ENCODE assay signal across 12 cellular contexts in genomic region chr13:37175996-37176395, GRCh38.
A peak's percentile ranks its signal among the peaks of the same experiment; 100 is the strongest.
DNase-seq lines count a peak whose midpoint lies in the region; ATAC-seq and TF ChIP-seq lines count a peak whose summit lies in the region.
"Had no signal": no experiment of that assay in that cellular context is flagged by ENCODE, and none has a peak within 500 bp of the region (broad histone marks: within the 10 kb centered on the region; RNA-seq: fewer than 3 reads in every experiment).

No MANE protein-coding gene starts in this region.

- intact Hi-C loops in activated T-helper 1 cell treated with anti-CD3 and anti-CD28 coated beads, Interleukin-12 subunit alpha, Interleukin-12 subunit beta, Interleukin-2, Interleukin-4 antibody, amounts not matched to agents 30 ng/mL and 10 ng/mL and 1 ng/mL, durations not matched to agents 14 hours and 24 hours and 36 hours (cut with micrococcal nuclease), result no loop called here

- no peaks in the 10 kb centered on the region for H4K20me1 ChIP-seq in hepatocyte (ENCODE audit: insufficient read depth, poor library complexity, severe bottlenecking)
- H4K20me1 ChIP-seq in smooth muscle cell (ENCODE audit: low read depth), result no peaks in the 10 kb centered on the region

- peak overlapping the region; percentile 57 for H3K27ac ChIP-seq in brain microvascular endothelial cell
- H3K27ac ChIP-seq in hepatocyte, result peak overlapping the region; percentile 13
- H3K27ac ChIP-seq in smooth muscle cell (ENCODE audit: low read depth), result peak overlapping the region; percentile 47
- H3K27ac ChIP-seq: thoracic aorta had no signal

- H3K9me2 ChIP-seq in hepatocyte (replicated peaks; ENCODE audit: insufficient read depth), result no peaks in the 10 kb centered on the region

- H3K36me3 Mint-ChIP-seq in activated T-helper 1 cell treated with anti-CD3 and anti-CD28 coated beads, Interleukin-12 subunit alpha, Interleukin-12 subunit beta, Interleukin-2, Interleukin-4 antibody, amounts not matched to agents 30 ng/mL and 10 ng/mL and 1 ng/mL, durations not matched to agents 14 hours and 24 hours and 36 hours (ENCODE audit: low read depth), result no peaks in the 10 kb centered on the region

- in situ Hi-C loops in brain microvascular endothelial cell (cut with HindIII; ENCODE audit: low pct_ligation_motif_present, low sequenced_read_pairs), result no loop called here

- WGBS in hepatocyte (ENCODE audit: low lambda C conversion rate, missing lambda C conversion rate), result 57% methylated on average over 2 of the region's 2 CpGs
- WGBS in smooth muscle cell (ENCODE audit: low lambda C conversion rate), result 26% methylated on average over 2 of the region's 2 CpGs

- H3K4me3 Mint-ChIP-seq in activated T-helper 1 cell treated with anti-CD3 and anti-CD28 coated beads, Interleukin-12 subunit alpha, Interleukin-12 subunit beta, Interleukin-2, Interleukin-4 antibody, amounts not matched to agents 30 ng/mL and 10 ng/mL and 1 ng/mL, durations not matched to agents 14 hours and 24 hours and 36 hours, result no peak overlapping the region

- H3F3A ChIP-seq in smooth muscle cell (ENCODE audit: low read depth), result peaks cover 6% of the 10 kb centered on the region

- no peak overlapping the region for H2AFZ ChIP-seq in hepatocyte
- H2AFZ ChIP-seq in smooth muscle cell (ENCODE audit: low read depth), result peak overlapping the region; percentile 65

- ATAC-seq in GM18867 (IDR thresholded peaks at IDR 0.05; ENCODE audit: unreplicated experiment), result no peak
- ATAC-seq: HCT116 had no signal

- H3K4me2 ChIP-seq in hepatocyte, result no peak overlapping the region
- H3K4me2 ChIP-seq in smooth muscle cell, result peak overlapping the region; percentile 67

- no peaks in the 10 kb centered on the region for H3K4me1 Mint-ChIP-seq in activated T-helper 1 cell treated with anti-CD3 and anti-CD28 coated beads, Interleukin-12 subunit alpha, Interleukin-12 subunit beta, Interleukin-2, Interleukin-4 antibody, amounts not matched to agents 30 ng/mL and 10 ng/mL and 1 ng/mL, durations not matched to agents 14 hours and 24 hours and 36 hours (ENCODE audit: low read depth)

- H3K79me2 ChIP-seq in hepatocyte (no peaks in the 10 kb centered on the region), smooth muscle cell (ENCODE audit: low read depth) (no peaks in the 10 kb centered on the region)

- DNase-seq in HCEC 1CT, result peak; percentile 89
- DNase-seq in brain microvascular endothelial cell, result peak; percentile 46
- peak; percentile 33 for DNase-seq in hepatocyte (ENCODE audit: low spot score)
- DNase-seq in smooth muscle cell (lab: John Stamatoyannopoulos, UW; ENCODE audit: unreplicated experiment), result no peak
- no peak for DNase-seq in activated T-helper 1 cell treated with anti-CD3 and anti-CD28 coated beads, Interleukin-12 subunit alpha, Interleukin-12 subunit beta, Interleukin-2, Interleukin-4 antibody, amounts not matched to agents 30 ng/mL and 10 ng/mL and 1 ng/mL, durations not matched to agents 14 hours and 24 hours and 36 hours (ENCODE audit: low spot score)
- DNase-seq in effector CD8-positive, alpha-beta T cell (lab: John Stamatoyannopoulos, UW), result no peak
- DNase-seq: activated effector memory CD4-positive, alpha-beta T cell treated with Interleukin-2 at 50 U/mL for 16 hours; DMS 273 treated with DMSO at 0.1 percent for 48 hours; NCI-H2029 treated with DMSO at 0.1 percent for 48 hours had no signal

- no peaks in the 10 kb centered on the region for H3K9me3 Mint-ChIP-seq in activated T-helper 1 cell treated with anti-CD3 and anti-CD28 coated beads, Interleukin-12 subunit alpha, Interleukin-12 subunit beta, Interleukin-2, Interleukin-4 antibody, amounts not matched to agents 30 ng/mL and 10 ng/mL and 1 ng/mL, durations not matched to agents 14 hours and 24 hours and 36 hours

- H3K4me3 ChIP-seq in brain microvascular endothelial cell (ENCODE audit: low read depth, low read length) (no peak overlapping the region), hepatocyte (no peak overlapping the region), smooth muscle cell (no peak overlapping the region)
- H3K4me3 ChIP-seq: thoracic aorta had no signal

- H3K27me3 Mint-ChIP-seq in activated T-helper 1 cell treated with anti-CD3 and anti-CD28 coated beads, Interleukin-12 subunit alpha, Interleukin-12 subunit beta, Interleukin-2, Interleukin-4 antibody, amounts not matched to agents 30 ng/mL and 10 ng/mL and 1 ng/mL, durations not matched to agents 14 hours and 24 hours and 36 hours (ENCODE audit: insufficient read depth), result no peaks in the 10 kb centered on the region

- no peak overlapping the region for H3K27ac Mint-ChIP-seq in activated T-helper 1 cell treated with anti-CD3 and anti-CD28 coated beads, Interleukin-12 subunit alpha, Interleukin-12 subunit beta, Interleukin-2, Interleukin-4 antibody, amounts not matched to agents 30 ng/mL and 10 ng/mL and 1 ng/mL, durations not matched to agents 14 hours and 24 hours and 36 hours

- no peaks in the 10 kb centered on the region for H3K36me3 ChIP-seq in brain microvascular endothelial cell (replicated peaks)
- no peaks in the 10 kb centered on the region for H3K36me3 ChIP-seq in hepatocyte (replicated peaks; ENCODE audit: insufficient read depth, low read depth)
- no peaks in the 10 kb centered on the region for H3K36me3 ChIP-seq in smooth muscle cell (ENCODE audit: low read depth)
- H3K36me3 ChIP-seq: thoracic aorta had no signal

- H3K9me3 ChIP-seq in hepatocyte (ENCODE audit: low read depth), result no peaks in the 10 kb centered on the region
- no peaks in the 10 kb centered on the region for H3K9me3 ChIP-seq in smooth muscle cell (replicated peaks; ENCODE audit: low read depth)
- H3K9me3 ChIP-seq: thoracic aorta had no signal

- TF ChIP-seq CTCF in brain microvascular endothelial cell (IDR thresholded peaks at IDR 0.05; ENCODE audit: low read depth, low read length, missing control alignments) (no peak), hepatocyte (IDR thresholded peaks at IDR 0.05; ENCODE audit: poor library complexity) (no peak), smooth muscle cell (IDR thresholded peaks at IDR 0.05; ENCODE audit: borderline replicate concordance, insufficient read depth, poor library complexity, severe bottlenecking) (no peak)

- no peak overlapping the region for H3K9ac ChIP-seq in smooth muscle cell (ENCODE audit: low read depth)

- H3K27me3 ChIP-seq in brain microvascular endothelial cell (replicated peaks) (no peaks in the 10 kb centered on the region), hepatocyte (no peaks in the 10 kb centered on the region), smooth muscle cell (ENCODE audit: low read depth) (no peaks in the 10 kb centered on the region)

- H3K4me1 ChIP-seq in hepatocyte (ENCODE audit: insufficient read depth) (no peaks in the 10 kb centered on the region), smooth muscle cell (ENCODE audit: low read depth) (no peaks in the 10 kb centered on the region)

Comparison
In these comparisons a context has a peak if more than half of its experiments do, and no peak if none do; other contexts are left out.
1. DNase-seq: peak in HCEC 1CT (single experiment), brain microvascular endothelial cell (single experiment) and hepatocyte (single experiment); none in smooth muscle cell (single experiment), activated T-helper 1 cell treated with anti-CD3 and anti-CD28 coated beads, Interleukin-12 subunit alpha, Interleukin-12 subunit beta, Interleukin-2, Interleukin-4 antibody, amounts not matched to agents 30 ng/mL and 10 ng/mL and 1 ng/mL, durations not matched to agents 14 hours and 24 hours and 36 hours (single experiment) and effector CD8-positive, alpha-beta T cell (single experiment).
2. Peak in every context shown above with its lines, with median percentiles within 50 percentile points of each other: H3K27ac ChIP-seq.